In the genomic region with DNA sequence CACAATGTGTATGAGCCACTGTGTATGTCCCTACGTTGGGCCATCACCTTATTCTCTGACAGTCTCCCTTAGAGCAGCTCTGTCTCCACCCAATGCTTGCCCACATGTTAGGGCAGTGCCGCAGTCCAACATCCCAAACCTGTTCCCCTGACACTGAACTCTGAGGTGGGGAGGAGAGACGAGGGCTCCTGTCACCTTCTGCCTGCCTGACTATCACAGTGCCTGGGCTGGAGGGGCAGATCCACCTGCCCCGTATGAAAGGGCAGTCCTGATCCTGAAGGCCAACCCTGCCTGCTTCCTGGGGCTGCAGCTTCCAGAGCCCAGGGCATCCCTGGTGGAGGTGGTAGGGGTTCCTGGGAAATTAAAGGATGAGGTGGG, we compare ENCODE assay signal across 26 cellular contexts.
"Had no signal": no experiment of that assay in that cellular context is flagged by ENCODE, and none has a peak within 500 bp of the region (broad histone marks: within the 10 kb centered on the region; RNA-seq: fewer than 3 reads in every experiment).

No MANE protein-coding gene starts in this region.

- H3K36me3 ChIP-seq: colonic mucosa, pancreas, SJSA1 had no signal

- H3K4me1 ChIP-seq: colonic mucosa, pancreas had no signal

- H3K27me3 ChIP-seq: brain microvascular endothelial cell, colonic mucosa, dorsolateral prefrontal cortex, foreskin keratinocyte, hepatocyte, pancreas, SJSA1, upper lobe of left lung had no signal

- H3K4me3 ChIP-seq: colonic mucosa, dorsolateral prefrontal cortex, hepatocyte, pancreas, SJSA1, upper lobe of left lung had no signal

- H3K27ac ChIP-seq: brain microvascular endothelial cell, colonic mucosa, dorsolateral prefrontal cortex, foreskin keratinocyte, hepatocyte, SJSA1 had no signal

- H3K27ac Mint-ChIP-seq: activated naive CD8-positive, alpha-beta T cell treated with anti-CD3 and anti-CD28 coated beads, Interleukin-2, amount 50 U/mL, for 24 hours; activated T-cell treated with anti-CD3 and anti-CD28 coated beads, Interleukin-2, amount 50 U/mL, for 72 hours; effector memory CD8-positive, alpha-beta T cell; natural killer cell; stimulated activated memory B cell treated with anti-CD40 and anti-IgM and Interleukin-4, amounts not matched to agents 10 μg/mL and 1 μg/mL and 100 μg/mL, for 72 hours; WTC11 had no signal

- H3K36me3 Mint-ChIP-seq: natural killer cell, WTC11 had no signal

- H3K4me1 Mint-ChIP-seq: activated naive CD8-positive, alpha-beta T cell treated with anti-CD3 and anti-CD28 coated beads, Interleukin-2, amount 50 U/mL, for 24 hours; central memory CD8-positive, alpha-beta T cell; natural killer cell; stimulated activated memory B cell treated with anti-CD40 and anti-IgM and Interleukin-4, amounts not matched to agents 10 μg/mL and 1 μg/mL and 100 μg/mL, for 72 hours; WTC11 had no signal

- H3K9me3 Mint-ChIP-seq: activated naive CD8-positive, alpha-beta T cell treated with anti-CD3 and anti-CD28 coated beads, Interleukin-2, amount 50 U/mL, for 24 hours; activated T-cell treated with anti-CD3 and anti-CD28 coated beads, Interleukin-2, amount 50 U/mL, for 72 hours; central memory CD8-positive, alpha-beta T cell; effector memory CD8-positive, alpha-beta T cell; natural killer cell; stimulated activated memory B cell treated with anti-CD40 and anti-IgM and Interleukin-4, amounts not matched to agents 10 μg/mL and 1 μg/mL and 100 μg/mL, for 72 hours; WTC11 had no signal

- H3K4me3 Mint-ChIP-seq: activated naive CD8-positive, alpha-beta T cell treated with anti-CD3 and anti-CD28 coated beads, Interleukin-2, amount 50 U/mL, for 24 hours; activated T-cell treated with anti-CD3 and anti-CD28 coated beads, Interleukin-2, amount 50 U/mL, for 72 hours; central memory CD8-positive, alpha-beta T cell; effector memory CD8-positive, alpha-beta T cell; natural killer cell; stimulated activated memory B cell treated with anti-CD40 and anti-IgM and Interleukin-4, amounts not matched to agents 10 μg/mL and 1 μg/mL and 100 μg/mL, for 72 hours; WTC11 had no signal

- H3K27me3 Mint-ChIP-seq: activated naive CD8-positive, alpha-beta T cell treated with anti-CD3 and anti-CD28 coated beads, Interleukin-2, amount 50 U/mL, for 24 hours; central memory CD8-positive, alpha-beta T cell; effector memory CD8-positive, alpha-beta T cell; stimulated activated memory B cell treated with anti-CD40 and anti-IgM and Interleukin-4, amounts not matched to agents 10 μg/mL and 1 μg/mL and 100 μg/mL, for 72 hours had no signal

- DNase-seq: activated CD4-positive, alpha-beta T cell treated with anti-CD3 and anti-CD28 coated beads, Interleukin-2, amount 50 U/mL, for 48 hours; activated gamma-delta T cell; activated naive CD4-positive, alpha-beta T cell treated with anti-CD3 and anti-CD28 coated beads, Interleukin-2, amount 50 U/mL, for 16 hours; activated naive CD8-positive, alpha-beta T cell treated with anti-CD3 and anti-CD28 coated beads, Interleukin-2, amount 50 U/mL, for 24 hours; activated T-cell treated with anti-CD3 and anti-CD28 coated beads, Interleukin-2, amount 50 U/mL, for 72 hours; aorta; brain microvascular endothelial cell; colonic mucosa; effector memory CD8-positive, alpha-beta T cell; foreskin keratinocyte; left ventricle myocardium superior; mammary epithelial cell; midbrain; natural killer cell; right cardiac atrium; stimulated activated CD4-positive, alpha-beta T cell treated with anti-CD3 and anti-CD28 coated beads, Interleukin-2, amount 100 ng/mL, for 24 hours; T-helper 1 cell; T-helper 9 cell; upper lobe of left lung had no signal

- ATAC-seq: activated naive CD8-positive, alpha-beta T cell treated with anti-CD3 and anti-CD28 coated beads, Interleukin-2, amount 50 U/mL, for 24 hours; activated T-cell treated with anti-CD3 and anti-CD28 coated beads, Interleukin-2, amount 50 U/mL, for 72 hours; effector memory CD8-positive, alpha-beta T cell; foreskin keratinocyte; left ventricle myocardium superior; natural killer cell; right cardiac atrium; stimulated activated memory B cell treated with anti-CD40 and anti-IgM and Interleukin-4, amounts not matched to agents 10 μg/mL and 1 μg/mL and 100 μg/mL, for 72 hours; WTC11 had no signal

- H3K9me3 ChIP-seq: colonic mucosa, pancreas, SJSA1, upper lobe of left lung had no signal
